In genomic region chr7:66732439-66732838, GRCh38 we compare ENCODE assay signal across 15 cellular contexts. TPM values are rescaled to one million over a fixed set of nuclear protein-coding genes. Genes with fewer than 3 reads are reported as not detected.
DNase-seq lines count a peak whose midpoint lies in the region; ATAC-seq and TF ChIP-seq lines count a peak whose summit lies in the region.
"Had no signal": no experiment of that assay in that cellular context is flagged by ENCODE, and none has a peak within 500 bp of the region (broad histone marks: within the 10 kb centered on the region; RNA-seq: fewer than 3 reads in every experiment).

No MANE protein-coding gene starts in this region.

- POLR2A ChIA-PET in SK-N-SH (lab: Yijun Ruan, JAX): interaction anchor here (1.8 kb wide), 1 partner anchor 8 kb away, joined by 7 read pairs; the partner anchor contains the start of gene RABGEF1

- no peak overlapping the region for H2AFZ ChIP-seq in SK-N-SH (ENCODE audit: low read depth)

- peaks cover 10% of the 10 kb centered on the region; the same call in 1 of the 2 replicates for H3K79me2 ChIP-seq in SK-N-SH (ENCODE audit: insufficient read depth)

- H3K36me3 ChIP-seq in SK-N-SH (replicated peaks in 1 of 2; ENCODE audit: control insufficient read depth in 1 of 2, insufficient read depth in 2 of 2, low read length in 1 of 2): peaks cover 0 to 30% of the 10 kb centered on the region in 2 experiments
- H3K36me3 ChIP-seq in stomach: peaks cover 0 to 30% (median 14%) of the 10 kb centered on the region in 4 donors

- no peak for DNase-seq in SK-N-SH
- no peak for DNase-seq in nephron progenitor cell
- DNase-seq in superior temporal gyrus (ENCODE audit: extremely low spot score): no peak
- no peak for DNase-seq in stomach
- DNase-seq in SK-N-DZ (ENCODE audit: low spot score): no peak
- DNase-seq: 8988T; CD4-positive, alpha-beta T cell; EL; NCI-H2171 had no signal

- H3K27me3 Mint-ChIP-seq in nephron progenitor cell (ENCODE audit: low read depth, poor library complexity): no peaks in the 10 kb centered on the region
- H3K27me3 Mint-ChIP-seq: CD4-positive, alpha-beta T cell; central memory CD8-positive, alpha-beta T cell had no signal

- H3K27ac ChIP-seq in SK-N-SH (ENCODE audit: low read depth in 2 of 2, low read length in 1 of 2) (peak overlapping the region in 1 of 2 experiments; percentile 35; a peak in 1 of 4 replicates), stomach (no peak overlapping the region)
- H3K27ac ChIP-seq: SK-N-MC had no signal

- WGBS in SK-N-SH (ENCODE audit: low lambda C conversion rate): 96% methylated on average over 9 of the region's 9 CpGs
- 80 to 87% (median 86%) methylated on average over 9 of the region's 9 CpGs for WGBS in stomach, 5 donors

- no peak overlapping the region for H3K4me3 Mint-ChIP-seq in nephron progenitor cell
- H3K4me3 Mint-ChIP-seq: CD4-positive, alpha-beta T cell; central memory CD8-positive, alpha-beta T cell had no signal

- no peaks in the 10 kb centered on the region for H4K20me1 ChIP-seq in SK-N-SH (ENCODE audit: insufficient read depth)

- no peaks in the 10 kb centered on the region for H3K9me2 ChIP-seq in SK-N-SH

- ATAC-seq in SK-N-SH treated with all-trans-retinoic acid at 6 μM for 48 hours (peak; percentile 10; the same call in 1 of the 3 replicates), GM21360 (IDR thresholded peaks at IDR 0.05; ENCODE audit: unreplicated experiment) (peak; percentile 66), HG03175 (IDR thresholded peaks at IDR 0.05; ENCODE audit: unreplicated experiment) (peak; percentile 62)

- no peak overlapping the region for H3K4me2 ChIP-seq in SK-N-SH
- H3K4me2 ChIP-seq: smooth muscle cell had no signal

- H3K9me3 ChIP-seq in SK-N-SH (no peaks in the 10 kb centered on the region), stomach (peaks cover 0 to 12% (median 8%) of the 10 kb centered on the region in 4 donors)

- peaks cover 7% of the 10 kb centered on the region for H3F3A ChIP-seq in SK-N-SH (replicated peaks; ENCODE audit: insufficient read depth)

- TF ChIP-seq CTCF in SK-N-SH (IDR thresholded peaks at IDR 0.05) (no peak), nephron progenitor cell (IDR thresholded peaks at IDR 0.05) (no peak), stomach (IDR thresholded peaks at IDR 0.05) (no peak)

- H3K4me1 Mint-ChIP-seq in nephron progenitor cell: no peaks in the 10 kb centered on the region

- H3K36me3 Mint-ChIP-seq in nephron progenitor cell (ENCODE audit: low read depth): peaks cover 59% of the 10 kb centered on the region

- no peak for TF ChIP-seq EP300 in SK-N-SH (IDR thresholded peaks at IDR 0.05; ENCODE audit: borderline replicate concordance in 1 of 2, low read depth in 1 of 2, low read length in 1 of 2)
- no peak for TF ChIP-seq EP300 in stomach (IDR thresholded peaks at IDR 0.05)

- no peak overlapping the region for H3K4me3 ChIP-seq in SK-N-SH (ENCODE audit: low read depth in 2 of 2, low read length in 1 of 2)
- H3K4me3 ChIP-seq in stomach: no peak overlapping the region
- H3K4me3 ChIP-seq: SK-N-MC, smooth muscle cell had no signal

- TF ChIP-seq RAD21 in SK-N-SH (IDR thresholded peaks at IDR 0.05; ENCODE audit: low read length): no peak

- CTCF ChIA-PET in SK-N-SH (lab: Yijun Ruan, JAX): no interaction called here

- H3K27me3 ChIP-seq in SK-N-SH (ENCODE audit: insufficient read depth): no peaks in the 10 kb centered on the region
- H3K27me3 ChIP-seq in stomach: no peaks in the 10 kb centered on the region

- peak overlapping the region; percentile 13 for H3K27ac Mint-ChIP-seq in nephron progenitor cell
- H3K27ac Mint-ChIP-seq: CD4-positive, alpha-beta T cell had no signal

- intact Hi-C loops in stomach (cut with DNase I; ENCODE audit: low total_unique reads): no loop called here

- H3K9me3 Mint-ChIP-seq in nephron progenitor cell: peaks cover 30% of the 10 kb centered on the region

- TF ChIP-seq POLR2A in stomach (IDR thresholded peaks at IDR 0.05): no peak

- H3K4me1 ChIP-seq in SK-N-SH (ENCODE audit: control insufficient read depth in 1 of 2, insufficient read depth in 2 of 2, low read depth in 1 of 2, low read length in 1 of 2) (peaks cover 0 to 14% of the 10 kb centered on the region in 2 experiments; a peak in 1 of 4 replicates), stomach (peaks cover 0 to 6% (median 3%) of the 10 kb centered on the region in 4 donors)

- H3K9ac ChIP-seq in SK-N-SH: no peak overlapping the region

TF ChIP-seq in SK-N-SH treated with all-trans-retinoic acid at 6 μM for 48 hours, 23 proteins besides CTCF, POLR2A, EP300 and RAD21 (continues in another document):
- TF ChIP-seq BACH2 (CRISPR knock-in tag; IDR thresholded peaks at IDR 0.05; ENCODE audit: borderline replicate concordance) (no peak), GLIS3 (CRISPR knock-in tag; IDR thresholded peaks at IDR 0.05) (no peak), CSRNP3 (CRISPR knock-in tag; IDR thresholded peaks at IDR 0.05) (no peak), PPARA (CRISPR knock-in tag; IDR thresholded peaks at IDR 0.05; ENCODE audit: borderline replicate concordance) (no peak), CSDC2 (CRISPR knock-in tag; IDR thresholded peaks at IDR 0.05) (no peak), ZNF8 (CRISPR knock-in tag; IDR thresholded peaks at IDR 0.05) (no peak), SNAI2 (CRISPR knock-in tag; IDR thresholded peaks at IDR 0.05) (no peak), TOX (CRISPR knock-in tag; IDR thresholded peaks at IDR 0.05; ENCODE audit: borderline replicate concordance) (no peak), ESRRG (CRISPR knock-in tag; IDR thresholded peaks at IDR 0.05) (no peak)
- TF ChIP-seq, protein P1, sequence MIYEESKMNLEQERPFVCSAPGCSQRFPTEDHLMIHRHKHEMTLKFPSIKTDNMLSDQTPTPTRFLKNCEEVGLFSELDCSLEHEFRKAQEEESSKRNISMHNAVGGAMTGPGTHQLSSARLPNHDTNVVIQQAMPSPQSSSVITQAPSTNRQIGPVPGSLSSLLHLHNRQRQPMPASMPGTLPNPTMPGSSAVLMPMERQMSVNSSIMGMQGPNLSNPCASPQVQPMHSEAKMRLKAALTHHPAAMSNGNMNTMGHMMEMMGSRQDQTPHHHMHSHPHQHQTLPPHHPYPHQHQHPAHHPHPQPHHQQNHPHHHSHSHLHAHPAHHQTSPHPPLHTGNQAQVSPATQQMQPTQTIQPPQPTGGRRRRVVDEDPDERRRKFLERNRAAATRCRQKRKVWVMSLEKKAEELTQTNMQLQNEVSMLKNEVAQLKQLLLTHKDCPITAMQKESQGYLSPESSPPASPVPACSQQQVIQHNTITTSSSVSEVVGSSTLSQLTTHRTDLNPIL (CRISPR knock-in tag; IDR thresholded peaks at IDR 0.05; ENCODE audit: low read depth): no peak

TF ChIP-seq in SK-N-SH, 30 proteins besides CTCF, POLR2A, EP300 and RAD21 (continues in another document):
- no peak for TF ChIP-seq MXI1 (IDR thresholded peaks at IDR 0.05; ENCODE audit: low read depth, low read length)
- no peak for TF ChIP-seq RFX5 (IDR thresholded peaks at IDR 0.05; ENCODE audit: low read length)
- TF ChIP-seq, protein P2, sequence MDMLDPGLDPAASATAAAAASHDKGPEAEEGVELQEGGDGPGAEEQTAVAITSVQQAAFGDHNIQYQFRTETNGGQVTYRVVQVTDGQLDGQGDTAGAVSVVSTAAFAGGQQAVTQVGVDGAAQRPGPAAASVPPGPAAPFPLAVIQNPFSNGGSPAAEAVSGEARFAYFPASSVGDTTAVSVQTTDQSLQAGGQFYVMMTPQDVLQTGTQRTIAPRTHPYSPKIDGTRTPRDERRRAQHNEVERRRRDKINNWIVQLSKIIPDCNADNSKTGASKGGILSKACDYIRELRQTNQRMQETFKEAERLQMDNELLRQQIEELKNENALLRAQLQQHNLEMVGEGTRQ (IDR thresholded peaks at IDR 0.05; ENCODE audit: borderline replicate concordance, low read depth, low read length): no peak
- no peak for TF ChIP-seq GATA2 (CRISPR knock-in tag; IDR thresholded peaks at IDR 0.05)
- TF ChIP-seq POLR2AphosphoS5 (IDR thresholded peaks at IDR 0.05; ENCODE audit: low read depth, low read length): no peak
- TF ChIP-seq YY1 (IDR thresholded peaks at IDR 0.05; ENCODE audit: low read depth): no peak
- TF ChIP-seq RCOR1 (IDR thresholded peaks at IDR 0.05; ENCODE audit: low read length): no peak
- TF ChIP-seq EZH2phosphoT487 (IDR thresholded peaks at IDR 0.05; ENCODE audit: borderline replicate concordance, low read depth): no peak
- TF ChIP-seq, protein P3, sequence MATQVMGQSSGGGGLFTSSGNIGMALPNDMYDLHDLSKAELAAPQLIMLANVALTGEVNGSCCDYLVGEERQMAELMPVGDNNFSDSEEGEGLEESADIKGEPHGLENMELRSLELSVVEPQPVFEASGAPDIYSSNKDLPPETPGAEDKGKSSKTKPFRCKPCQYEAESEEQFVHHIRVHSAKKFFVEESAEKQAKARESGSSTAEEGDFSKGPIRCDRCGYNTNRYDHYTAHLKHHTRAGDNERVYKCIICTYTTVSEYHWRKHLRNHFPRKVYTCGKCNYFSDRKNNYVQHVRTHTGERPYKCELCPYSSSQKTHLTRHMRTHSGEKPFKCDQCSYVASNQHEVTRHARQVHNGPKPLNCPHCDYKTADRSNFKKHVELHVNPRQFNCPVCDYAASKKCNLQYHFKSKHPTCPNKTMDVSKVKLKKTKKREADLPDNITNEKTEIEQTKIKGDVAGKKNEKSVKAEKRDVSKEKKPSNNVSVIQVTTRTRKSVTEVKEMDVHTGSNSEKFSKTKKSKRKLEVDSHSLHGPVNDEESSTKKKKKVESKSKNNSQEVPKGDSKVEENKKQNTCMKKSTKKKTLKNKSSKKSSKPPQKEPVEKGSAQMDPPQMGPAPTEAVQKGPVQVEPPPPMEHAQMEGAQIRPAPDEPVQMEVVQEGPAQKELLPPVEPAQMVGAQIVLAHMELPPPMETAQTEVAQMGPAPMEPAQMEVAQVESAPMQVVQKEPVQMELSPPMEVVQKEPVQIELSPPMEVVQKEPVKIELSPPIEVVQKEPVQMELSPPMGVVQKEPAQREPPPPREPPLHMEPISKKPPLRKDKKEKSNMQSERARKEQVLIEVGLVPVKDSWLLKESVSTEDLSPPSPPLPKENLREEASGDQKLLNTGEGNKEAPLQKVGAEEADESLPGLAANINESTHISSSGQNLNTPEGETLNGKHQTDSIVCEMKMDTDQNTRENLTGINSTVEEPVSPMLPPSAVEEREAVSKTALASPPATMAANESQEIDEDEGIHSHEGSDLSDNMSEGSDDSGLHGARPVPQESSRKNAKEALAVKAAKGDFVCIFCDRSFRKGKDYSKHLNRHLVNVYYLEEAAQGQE (IDR thresholded peaks at IDR 0.05; ENCODE audit: low read depth, low read length): no peak
- no peak for TF ChIP-seq NFIC (IDR thresholded peaks at IDR 0.05; ENCODE audit: borderline replicate concordance)

RNA-seq across cellular contexts. Expression of gene RABGEF1, which starts 8.1 kb away (rescaled TPM):
- polyA plus RNA-seq in SK-N-SH (2012; rRNA removed): 25.6 and 32.4 TPM in 2 replicates
- 28.9 and 29.1 TPM in 2 replicates for polyA plus RNA-seq in SK-N-SH (2012; cell fraction: cytosol; rRNA removed)
- 56.5 and 68.8 TPM in 2 replicates for polyA plus RNA-seq in SK-N-SH (2012; cell fraction: nucleus; rRNA removed)
- total RNA-seq in stomach: 10 to 100 TPM; 12.2 to 61.6 (median 26.8) TPM
- polyA plus RNA-seq in stomach: 10 to 100 TPM; 10.1 to 16.2 (median 10.8) TPM
- polyA plus RNA-seq in SK-N-DZ (2014; cell fraction: cytosol; rRNA removed): 12.6 and 15.3 TPM in 2 replicates
- 14.3 and 15.2 TPM in 2 replicates for polyA plus RNA-seq in SK-N-DZ (2014; cell fraction: nucleus; rRNA removed)

Comparison
In these comparisons a context has a peak if more than half of its experiments do, and no peak if none do; other contexts are left out.
1. ATAC-seq: peak in every context shown above with its lines; median percentile 66 in GM21360; 62 in HG03175; 10 in SK-N-SH treated with all-trans-retinoic acid at 6 μM for 48 hours.